17 cellular contexts compared by ENCODE assay signal in the genomic region with DNA sequence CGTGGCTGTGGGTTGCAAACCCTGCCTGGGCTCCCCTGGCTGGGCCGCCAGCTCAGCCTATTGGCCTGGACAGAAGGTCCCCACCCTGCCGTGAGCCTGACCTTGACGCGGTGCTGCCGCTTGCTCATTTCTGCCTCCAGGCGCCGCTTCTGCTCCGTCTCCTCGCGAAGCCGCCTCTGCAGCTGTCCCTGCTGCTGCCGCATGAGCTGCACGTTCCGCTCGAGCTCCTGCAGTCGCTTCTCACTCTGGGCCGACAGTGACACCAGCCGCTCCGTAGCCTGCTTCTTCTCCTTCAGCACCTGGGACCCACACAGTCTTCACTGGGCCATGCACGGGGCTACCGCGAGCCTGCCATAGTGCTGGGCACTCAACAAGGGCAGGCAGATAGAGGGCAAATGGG. TPM values are rescaled to one million over a fixed set of nuclear protein-coding genes. Genes with fewer than 3 reads are reported as not detected.
A peak's percentile ranks its signal among the peaks of the same experiment; 100 is the strongest.
DNase-seq lines count a peak whose midpoint lies in the region; ATAC-seq and TF ChIP-seq lines count a peak whose summit lies in the region.
"Had no signal": no experiment of that assay in that cellular context is flagged by ENCODE, and none has a peak within 500 bp of the region (broad histone marks: within the 10 kb centered on the region; RNA-seq: fewer than 3 reads in every experiment).

No MANE protein-coding gene starts in this region.

- no peaks in the 10 kb centered on the region for H3K9me3 Mint-ChIP-seq in activated CD8-positive, alpha-beta memory T cell treated with anti-CD3 and anti-CD28 coated beads, Interleukin-2, amount 10 ng/mL, durations not matched to agents 7 days and 5 days (ENCODE audit: low read depth)

- no peaks in the 10 kb centered on the region for H3K27me3 Mint-ChIP-seq in activated CD8-positive, alpha-beta memory T cell treated with anti-CD3 and anti-CD28 coated beads, Interleukin-2, amount 10 ng/mL, durations not matched to agents 7 days and 5 days

- no peak overlapping the region for H3K27ac Mint-ChIP-seq in activated CD8-positive, alpha-beta memory T cell treated with anti-CD3 and anti-CD28 coated beads, Interleukin-2, amount 10 ng/mL, durations not matched to agents 7 days and 5 days
- H3K27ac Mint-ChIP-seq: CD4-positive, alpha-beta memory T cell had no signal

- H3K4me3 Mint-ChIP-seq in activated CD8-positive, alpha-beta memory T cell treated with anti-CD3 and anti-CD28 coated beads, Interleukin-2, amount 10 ng/mL, durations not matched to agents 7 days and 5 days, result no peak overlapping the region
- H3K4me3 Mint-ChIP-seq: CD4-positive, alpha-beta memory T cell had no signal

- no peak for TF ChIP-seq CTCF in GM13976 (IDR thresholded peaks at IDR 0.05; ENCODE audit: borderline replicate concordance, control extremely low read depth, extremely low read depth, insufficient read depth, missing control alignments)

- DNase-seq in GM13976 (ENCODE audit: low spot score) (peak; percentile 23), islet precursor cell (peak; percentile 45), superior temporal gyrus (ENCODE audit: extremely low spot score) (no peak), mesenteric fat pad (ENCODE audit: low spot score) (no peak)
- peak; percentile 26 for DNase-seq in activated CD8-positive, alpha-beta memory T cell treated with anti-CD3 and anti-CD28 coated beads, Interleukin-2, amount 10 ng/mL, durations not matched to agents 7 days and 5 days
- DNase-seq: CD4-positive, alpha-beta memory T cell; DMS79; NCI-H1417; NCI-H187; NCI-H2107; NCI-H510A; NCI-H748 treated with DMSO at 0.1 percent for 48 hours; NK-92 treated with Interleukin-12 subunit alpha and Interleukin-12 subunit beta, amount 100 ng/mL, for 24 hours; Peyer's patch had no signal

- H3K4me1 Mint-ChIP-seq in activated CD8-positive, alpha-beta memory T cell treated with anti-CD3 and anti-CD28 coated beads, Interleukin-2, amount 10 ng/mL, durations not matched to agents 7 days and 5 days, result no peaks in the 10 kb centered on the region
- H3K4me1 Mint-ChIP-seq: CD4-positive, alpha-beta memory T cell had no signal

- ATAC-seq in activated CD8-positive, alpha-beta memory T cell treated with anti-CD3 and anti-CD28 coated beads, Interleukin-2, amount 10 ng/mL, durations not matched to agents 7 days and 5 days, result no peak
- no peak for ATAC-seq in HG03460 (IDR thresholded peaks at IDR 0.05; ENCODE audit: unreplicated experiment)

- CTCF ChIA-PET in activated CD8-positive, alpha-beta memory T cell treated with anti-CD3 and anti-CD28 coated beads, Interleukin-2, amount 10 ng/mL, durations not matched to agents 7 days and 5 days (lab: Charles Lee), result no interaction called here

- in situ Hi-C loops in GM13976 (cut with MboI; ENCODE audit: low sequenced_read_pairs, unreplicated experiment), result no loop called here

- peaks cover 34% of the 10 kb centered on the region for H3K36me3 Mint-ChIP-seq in activated CD8-positive, alpha-beta memory T cell treated with anti-CD3 and anti-CD28 coated beads, Interleukin-2, amount 10 ng/mL, durations not matched to agents 7 days and 5 days
- H3K36me3 Mint-ChIP-seq: CD4-positive, alpha-beta memory T cell had no signal

RNA-seq across cellular contexts. Expression of a gene that starts 21.7 kb away (rescaled TPM):
- total RNA-seq in activated CD8-positive, alpha-beta memory T cell treated with anti-CD3 and anti-CD28 coated beads, Interleukin-2, amount 10 ng/mL, durations not matched to agents 7 days and 5 days, result 1 to 10 TPM in 1 of 2 experiments, under 1 TPM in 1; 0.55 to 2.5 TPM
- 12.7 TPM for total RNA-seq in mesenteric fat pad
- total RNA-seq: CD4-positive, alpha-beta memory T cell had no signal

RNA-seq across cellular contexts. Expression of a gene that starts 45.6 kb away (rescaled TPM):
- under 1 TPM in 1 of 2 experiments, not detected in 1; 0.12 TPM for total RNA-seq in activated CD8-positive, alpha-beta memory T cell treated with anti-CD3 and anti-CD28 coated beads, Interleukin-2, amount 10 ng/mL, durations not matched to agents 7 days and 5 days
- total RNA-seq in mesenteric fat pad, result 1,691 TPM
- total RNA-seq: H1 had no signal

RNA-seq across cellular contexts. Expression of a gene that starts 57.0 kb away (rescaled TPM):
- 1 to 10 TPM; 1.6 to 2.2 TPM for total RNA-seq in activated CD8-positive, alpha-beta memory T cell treated with anti-CD3 and anti-CD28 coated beads, Interleukin-2, amount 10 ng/mL, durations not matched to agents 7 days and 5 days
- 103 TPM for total RNA-seq in mesenteric fat pad

RNA-seq across cellular contexts. Expression of a gene that starts 57.0 kb away (rescaled TPM):
- not detected for total RNA-seq in activated CD8-positive, alpha-beta memory T cell treated with anti-CD3 and anti-CD28 coated beads, Interleukin-2, amount 10 ng/mL, durations not matched to agents 7 days and 5 days
- total RNA-seq in mesenteric fat pad, result 0.32 TPM
- total RNA-seq: CD4-positive, alpha-beta memory T cell; H1; M059J had no signal

RNA-seq across cellular contexts. Expression of a gene that starts 58.3 kb away (rescaled TPM):
- total RNA-seq in activated CD8-positive, alpha-beta memory T cell treated with anti-CD3 and anti-CD28 coated beads, Interleukin-2, amount 10 ng/mL, durations not matched to agents 7 days and 5 days, result 10 to 100 TPM; 30.8 to 35.5 TPM
- not detected for total RNA-seq in mesenteric fat pad

Comparison
In these comparisons a context has a peak if more than half of its experiments do, and no peak if none do; other contexts are left out.
1. DNase-seq: peak in GM13976 (single experiment), activated CD8-positive, alpha-beta memory T cell treated with anti-CD3 and anti-CD28 coated beads, Interleukin-2, amount 10 ng/mL, durations not matched to agents 7 days and 5 days (single experiment) and islet precursor cell (single experiment); none in superior temporal gyrus (single experiment) and mesenteric fat pad (single experiment).
2. RNA of a gene that starts 45.6 kb away (total RNA-seq): 1,691 TPM in mesenteric fat pad (single experiment); 0.12 TPM in activated CD8-positive, alpha-beta memory T cell treated with anti-CD3 and anti-CD28 coated beads, Interleukin-2, amount 10 ng/mL, durations not matched to agents 7 days and 5 days; every median in the first group is over 1,000 times any median in the second.
3. RNA of a gene that starts 57.0 kb away (total RNA-seq): 103 TPM in mesenteric fat pad (single experiment); 1.6 to 2.2 TPM in activated CD8-positive, alpha-beta memory T cell treated with anti-CD3 and anti-CD28 coated beads, Interleukin-2, amount 10 ng/mL, durations not matched to agents 7 days and 5 days; every median in the first group is over 10 times any median in the second.